1 cellular context compared by ENCODE assay signal in genomic region chr6:18457065-18457817, GRCh38.
TF ChIP-seq lines count a peak whose summit lies in the region.

No MANE protein-coding gene starts in this region.

TF ChIP-seq in GM23338, 12 proteins besides CTCF, POLR2A, EP300 and RAD21 (continued from another document):
- TF ChIP-seq ZNF462 (CRISPR knock-in tag; IDR thresholded peaks at IDR 0.05), result no peak
- TF ChIP-seq JUNB (IDR thresholded peaks at IDR 0.05; ENCODE audit: unreplicated experiment), result no peak
- no peak for TF ChIP-seq ZNF331 (CRISPR knock-in tag; IDR thresholded peaks at IDR 0.05; ENCODE audit: low read depth)
TF ChIP-seq in GM23338: peak in this region for 0.
